In genomic region chr12:47785036-47785886, GRCh38 we compare ENCODE assay signal across 16 cellular contexts. TPM values are rescaled to one million over a fixed set of nuclear protein-coding genes. Genes with fewer than 3 reads are reported as not detected.
DNase-seq lines count a peak whose midpoint lies in the region; ATAC-seq and TF ChIP-seq lines count a peak whose summit lies in the region.
"Had no signal": no experiment of that assay in that cellular context is flagged by ENCODE, and none has a peak within 500 bp of the region (broad histone marks: within the 10 kb centered on the region; RNA-seq: fewer than 3 reads in every experiment).

No MANE protein-coding gene starts in this region.

- POLR2A ChIA-PET in MCF 10A (lab: Yijun Ruan, JAX), result no interaction called here

- peak overlapping the region; percentile 13 to 88 for H3K27ac ChIP-seq in breast epithelium
- H3K27ac ChIP-seq in layer of hippocampus (ENCODE audit: low read depth, low read length), result peak overlapping the region; percentile 16
- H3K27ac ChIP-seq in temporal lobe (ENCODE audit: low read depth, low read length), result peak overlapping the region; percentile 44
- H3K27ac ChIP-seq: neural progenitor cell had no signal

- no peak for DNase-seq in breast epithelium (ENCODE audit: low spot score in 2 of 2)
- no peak for DNase-seq in MCF 10A (ENCODE audit: unreplicated experiment)
- no peak for DNase-seq in ecto neural progenitor cell (ENCODE audit: low spot score)
- no peak for DNase-seq in activated gamma-delta T cell treated with Interleukin-2 at 50 U/mL for 16 hours
- DNase-seq in natural killer cell, result no peak
- DNase-seq: Caco-2, gastrocnemius medialis, mesenchymal stem cell, NCI-H187 had no signal

- H3K36me3 Mint-ChIP-seq in MCF 10A (ENCODE audit: insufficient read depth, unreplicated experiment) (peaks cover 72% of the 10 kb centered on the region), natural killer cell (peaks cover 14% of the 10 kb centered on the region)
- no peaks in the 10 kb centered on the region for H3K36me3 Mint-ChIP-seq in activated naive CD8-positive, alpha-beta T cell

- no peaks in the 10 kb centered on the region for H3K9me3 Mint-ChIP-seq in MCF 10A (ENCODE audit: unreplicated experiment)
- no peaks in the 10 kb centered on the region for H3K9me3 Mint-ChIP-seq in activated naive CD8-positive, alpha-beta T cell (ENCODE audit: low read depth)
- no peaks in the 10 kb centered on the region for H3K9me3 Mint-ChIP-seq in natural killer cell
- H3K9me3 Mint-ChIP-seq: central memory CD8-positive, alpha-beta T cell; GM23338; neural progenitor cell had no signal

- H3K4me3 Mint-ChIP-seq in MCF 10A (ENCODE audit: unreplicated experiment), result no peak overlapping the region
- H3K4me3 Mint-ChIP-seq in activated naive CD8-positive, alpha-beta T cell, result no peak overlapping the region
- H3K4me3 Mint-ChIP-seq in natural killer cell, result no peak overlapping the region
- H3K4me3 Mint-ChIP-seq: central memory CD8-positive, alpha-beta T cell; GM23338; neural progenitor cell had no signal

- H3K9me3 ChIP-seq in breast epithelium, result no peaks in the 10 kb centered on the region
- H3K9me3 ChIP-seq: Caco-2, gastrocnemius medialis had no signal

- H3K27me3 ChIP-seq in breast epithelium (no peaks in the 10 kb centered on the region), layer of hippocampus (ENCODE audit: control insufficient read depth, insufficient read depth, low read length) (no peaks in the 10 kb centered on the region)
- H3K27me3 ChIP-seq: gastrocnemius medialis, neural progenitor cell had no signal

- H3K4me1 Mint-ChIP-seq in MCF 10A (ENCODE audit: insufficient read depth, unreplicated experiment) (peaks cover 12% of the 10 kb centered on the region), natural killer cell (peaks cover 0 to 12% of the 10 kb centered on the region in 2 donors)
- peaks cover 14% of the 10 kb centered on the region for H3K4me1 Mint-ChIP-seq in activated naive CD8-positive, alpha-beta T cell (ENCODE audit: low read depth)
- H3K4me1 Mint-ChIP-seq: central memory CD8-positive, alpha-beta T cell; GM23338 had no signal

- ATAC-seq in natural killer cell, result no peak
- ATAC-seq: gastrocnemius medialis, GM23338 had no signal

- intact Hi-C loops in breast epithelium (cut with DNase I; ENCODE audit: low total_unique reads) (no loop called here), MCF 10A (cut with micrococcal nuclease) (no loop called here), natural killer cell (cut with micrococcal nuclease) (no loop called here)

- no peak overlapping the region for H3K4me3 ChIP-seq in breast epithelium
- H3K4me3 ChIP-seq: gastrocnemius medialis, GM23338, neural progenitor cell had no signal

- TF ChIP-seq POLR2A in breast epithelium (IDR thresholded peaks at IDR 0.05), result no peak

- TF ChIP-seq CTCF in breast epithelium (IDR thresholded peaks at IDR 0.05) (no peak), MCF 10A (IDR thresholded peaks at IDR 0.05; ENCODE audit: unreplicated experiment) (no peak), natural killer cell (IDR thresholded peaks at IDR 0.05) (no peak)

- peaks cover 5% of the 10 kb centered on the region for H3K36me3 ChIP-seq in breast epithelium
- H3K36me3 ChIP-seq: neural progenitor cell had no signal

- peaks cover 0 to 19% of the 10 kb centered on the region in 2 donors for H3K4me1 ChIP-seq in breast epithelium
- H3K4me1 ChIP-seq: Caco-2, neural progenitor cell had no signal

- H3K27me3 Mint-ChIP-seq in MCF 10A (ENCODE audit: insufficient read depth, unreplicated experiment) (no peaks in the 10 kb centered on the region), natural killer cell (ENCODE audit: low read depth in 2 of 2) (no peaks in the 10 kb centered on the region)
- H3K27me3 Mint-ChIP-seq in activated naive CD8-positive, alpha-beta T cell, result no peaks in the 10 kb centered on the region
- H3K27me3 Mint-ChIP-seq: central memory CD8-positive, alpha-beta T cell had no signal

- CTCF ChIA-PET in MCF 10A (lab: Yijun Ruan, JAX), result interaction anchor here (0.5 to 38.2 kb wide), 8 partner anchors 8 to 71 kb away, joined by 3 to 622 read pairs (median 4); partner anchors contain the start of gene RAPGEF3

- BruUV-seq in MCF 10A (replicated peaks; lab: Mats Ljungman, UMichigan), result no TSS peak

- no peak overlapping the region for H3K27ac Mint-ChIP-seq in MCF 10A (ENCODE audit: low read depth, unreplicated experiment)
- peak overlapping the region; percentile 79 for H3K27ac Mint-ChIP-seq in activated naive CD8-positive, alpha-beta T cell
- H3K27ac Mint-ChIP-seq in natural killer cell, result peak overlapping the region in 1 of 2 donors; percentile 34
- H3K27ac Mint-ChIP-seq: GM23338, neural progenitor cell had no signal

RNA-seq across cellular contexts. Expression of gene SLC48A1, which starts 12.2 kb away (rescaled TPM):
- total RNA-seq in breast epithelium (10 to 100 TPM; 27.5 to 51.5 (median 30.6) TPM), MCF 10A (2022) (19.4 and 20.2 TPM in 2 replicates), temporal lobe (7.4 TPM), natural killer cell (1 to 10 TPM; 2.0 to 4.4 (median 3.4) TPM)

RNA-seq across cellular contexts. Expression of gene RAPGEF3, which starts 26.6 kb away (rescaled TPM):
- total RNA-seq in breast epithelium (10 to 100 TPM; 40.6 to 87.8 (median 60.3) TPM), MCF 10A (2022) (1.4 and 3.4 TPM in 2 replicates), temporal lobe (6.9 TPM), natural killer cell (under 1 TPM; 0.23 to 0.73 (median 0.49) TPM)

RNA-seq across cellular contexts. Expression of gene HDAC7, which starts 34.4 kb away (rescaled TPM):
- total RNA-seq in breast epithelium (10 to 100 TPM; 37.6 to 77.0 (median 44.9) TPM), MCF 10A (2022) (65.0 and 80.1 TPM in 2 replicates), temporal lobe (10.8 TPM), natural killer cell (100 to 1,000 TPM; 141 to 235 (median 147) TPM)

RNA-seq across cellular contexts. Expression of gene ENDOU, which starts 60.0 kb away (rescaled TPM):
- total RNA-seq in breast epithelium, result 1 to 10 TPM in 2 of 3 donors, under 1 TPM in 1; 0.98 to 1.4 (median 1.0) TPM
- total RNA-seq in MCF 10A (2022), result not detected in 2 replicates
- total RNA-seq in temporal lobe, result not detected
- total RNA-seq in natural killer cell, result under 1 TPM; 0.20 to 0.41 (median 0.24) TPM
- total RNA-seq: GM23338, HT1080 had no signal
